17 cellular contexts compared by ENCODE assay signal in genomic region chr18:65821890-65822289, GRCh38.
DNase-seq lines count a peak whose midpoint lies in the region; TF ChIP-seq lines count a peak whose summit lies in the region.
"Had no signal": no experiment of that assay in that cellular context is flagged by ENCODE, and none has a peak within 500 bp of the region (broad histone marks: within the 10 kb centered on the region; RNA-seq: fewer than 3 reads in every experiment).

No MANE protein-coding gene starts in this region.

- no TSS peak for BruUV-seq in PC-9 (replicated peaks; lab: Mats Ljungman, UMichigan)

- no peak overlapping the region for H3K9ac ChIP-seq in OCI-LY3 (ENCODE audit: low read length)
- H3K9ac ChIP-seq: BLaER1 treated with 17β-estradiol and CSF1 and Interleukin-3, amounts not matched to agents 10 nM and 100 nM had no signal

- H3K36me3 ChIP-seq in OCI-LY3 (replicated peaks; ENCODE audit: low read depth, low read length): no peaks in the 10 kb centered on the region
- no peaks in the 10 kb centered on the region for H3K36me3 ChIP-seq in PC-9 (ENCODE audit: low read depth)
- H3K36me3 ChIP-seq: BLaER1 treated with 17β-estradiol and CSF1 and Interleukin-3, amounts not matched to agents 10 nM and 100 nM had no signal

- H3K27ac ChIP-seq in OCI-LY3 (ENCODE audit: low read length) (no peak overlapping the region), PC-9 (no peak overlapping the region)
- H3K27ac ChIP-seq: 22Rv1; A549; BLaER1 treated with 17β-estradiol and CSF1 and Interleukin-3, amounts not matched to agents 10 nM and 100 nM; C4-2B had no signal

- POLR2A ChIA-PET in PC-9 (lab: Charles Lee; ENCODE audit: unreplicated experiment): no interaction called here

- H3F3A ChIP-seq in PC-9 (ENCODE audit: insufficient read depth, low read depth): no peaks in the 10 kb centered on the region

- H3K27me3 ChIP-seq in OCI-LY3 (ENCODE audit: low read depth, low read length) (no peaks in the 10 kb centered on the region), PC-9 (ENCODE audit: insufficient read depth, low read depth) (no peaks in the 10 kb centered on the region)
- H3K27me3 ChIP-seq: BLaER1 treated with 17β-estradiol and CSF1 and Interleukin-3, amounts not matched to agents 10 nM and 100 nM had no signal

- peaks cover 4% of the 10 kb centered on the region; the same call in 1 of the 2 replicates for H3K4me1 ChIP-seq in OCI-LY3 (ENCODE audit: low read length)
- no peaks in the 10 kb centered on the region for H3K4me1 ChIP-seq in PC-9 (replicated peaks; ENCODE audit: insufficient read depth)
- H3K4me1 ChIP-seq: A549; BLaER1 treated with 17β-estradiol and CSF1 and Interleukin-3, amounts not matched to agents 10 nM and 100 nM; Caco-2 had no signal

- peak; percentile 26 for DNase-seq in DMS53 (lab: John Stamatoyannopoulos, UW)
- no peak for DNase-seq in PC-9
- no peak for DNase-seq in activated T-cell treated with anti-CD3 and anti-CD28 coated beads, Interleukin-2, amount 50 U/mL, for 48 hours
- no peak for DNase-seq in activated CD4-positive, alpha-beta T cell treated with anti-CD3 and anti-CD28 coated beads for 1 hour
- no peak for DNase-seq in activated CD8-positive, alpha-beta memory T cell treated with anti-CD3 and anti-CD28 coated beads, Interleukin-2, amount 50 U/mL, for 48 hours
- DNase-seq: AML-193; Caco-2; Calu3; CD4-positive, alpha-beta T cell; CD8-positive, alpha-beta T cell; DMS79 treated with DMSO at 0.1 percent for 48 hours; GF-D8 had no signal

- CTCF ChIA-PET in PC-9 (lab: Charles Lee): no interaction called here

- H3K4me2 ChIP-seq in OCI-LY3 (ENCODE audit: low read length): no peak overlapping the region
- H3K4me2 ChIP-seq in PC-9: no peak overlapping the region
- H3K4me2 ChIP-seq: A549; BLaER1 treated with 17β-estradiol and CSF1 and Interleukin-3, amounts not matched to agents 10 nM and 100 nM had no signal

- intact Hi-C loops in PC-9 (cut with micrococcal nuclease; ENCODE audit: unreplicated experiment): no loop called here

- H3K79me2 ChIP-seq in OCI-LY3 (ENCODE audit: low read length) (no peaks in the 10 kb centered on the region), PC-9 (ENCODE audit: low read depth) (no peaks in the 10 kb centered on the region)

- no peaks in the 10 kb centered on the region for H3K9me3 ChIP-seq in OCI-LY3 (ENCODE audit: insufficient read depth, low read length)
- no peaks in the 10 kb centered on the region for H3K9me3 ChIP-seq in PC-9 (ENCODE audit: insufficient read depth, low read depth)
- H3K9me3 ChIP-seq: A549, Caco-2 had no signal

- peak overlapping the region; percentile 13; the same call in 1 of the 2 replicates for H2AFZ ChIP-seq in OCI-LY3 (ENCODE audit: low read depth, low read length)
- H2AFZ ChIP-seq in PC-9: peak overlapping the region; percentile 3; the same call in 1 of the 2 replicates

- no peaks in the 10 kb centered on the region for H4K20me1 ChIP-seq in OCI-LY3 (ENCODE audit: insufficient read depth, low read length)
- no peaks in the 10 kb centered on the region for H4K20me1 ChIP-seq in PC-9 (ENCODE audit: insufficient read depth)
- H4K20me1 ChIP-seq: BLaER1 treated with 17β-estradiol and CSF1 and Interleukin-3, amounts not matched to agents 10 nM and 100 nM had no signal

- TF ChIP-seq CTCF in OCI-LY3 (IDR thresholded peaks at IDR 0.05; ENCODE audit: low read depth, low read length): no peak
- no peak for TF ChIP-seq CTCF in PC-9 (conservative IDR thresholded peaks at IDR 0.05)

- no peak overlapping the region for H3K4me3 ChIP-seq in OCI-LY3 (ENCODE audit: low read length)
- no peak overlapping the region for H3K4me3 ChIP-seq in PC-9
- H3K4me3 ChIP-seq: A549; BLaER1 treated with 17β-estradiol and CSF1 and Interleukin-3, amounts not matched to agents 10 nM and 100 nM had no signal

- no peaks in the 10 kb centered on the region for H3K9me2 ChIP-seq in PC-9 (ENCODE audit: insufficient read depth)
